ENCODE assay signal across 8 cellular contexts in genomic region chr19:57664269-57665127, GRCh38. TPM values are rescaled to one million over a fixed set of nuclear protein-coding genes. Genes with fewer than 3 reads are reported as not detected.
A peak's percentile ranks its signal among the peaks of the same experiment; 100 is the strongest.
DNase-seq lines count a peak whose midpoint lies in the region; ATAC-seq and TF ChIP-seq lines count a peak whose summit lies in the region.

No MANE protein-coding gene starts in this region.

- no peak for ATAC-seq in HG02571 (IDR thresholded peaks at IDR 0.05; ENCODE audit: unreplicated experiment)
- no peak for ATAC-seq in HG03378 (IDR thresholded peaks at IDR 0.05; ENCODE audit: unreplicated experiment)

- no peaks in the 10 kb centered on the region for H3K9me3 Mint-ChIP-seq in HFFc6
- H3K9me3 Mint-ChIP-seq in T-helper 1 cell treated with Interleukin-12 subunit alpha and Interleukin-12 subunit beta and Interleukin-4 antibody, amounts not matched to agents 30 μg/mL and 1 μg/mL, for 36 hours: peaks cover 20% of the 10 kb centered on the region

- H3K4me3 Mint-ChIP-seq in HFFc6: peak overlapping the region; percentile 87
- H3K4me3 Mint-ChIP-seq in T-helper 1 cell treated with Interleukin-12 subunit alpha and Interleukin-12 subunit beta and Interleukin-4 antibody, amounts not matched to agents 30 μg/mL and 1 μg/mL, for 36 hours: peak overlapping the region; percentile 25

- H3K27ac Mint-ChIP-seq in HFFc6: no peak overlapping the region
- no peak overlapping the region for H3K27ac Mint-ChIP-seq in T-helper 1 cell treated with Interleukin-12 subunit alpha and Interleukin-12 subunit beta and Interleukin-4 antibody, amounts not matched to agents 30 μg/mL and 1 μg/mL, for 36 hours

- H3K27me3 Mint-ChIP-seq in HFFc6 (ENCODE audit: insufficient read depth): peaks cover 10% of the 10 kb centered on the region
- H3K27me3 Mint-ChIP-seq in T-helper 1 cell treated with Interleukin-12 subunit alpha and Interleukin-12 subunit beta and Interleukin-4 antibody, amounts not matched to agents 30 μg/mL and 1 μg/mL, for 36 hours (ENCODE audit: low read depth): peaks cover 10% of the 10 kb centered on the region

- no peaks in the 10 kb centered on the region for H3K4me1 Mint-ChIP-seq in HFFc6 (ENCODE audit: low read depth)
- peaks cover 2% of the 10 kb centered on the region for H3K4me1 Mint-ChIP-seq in T-helper 1 cell treated with Interleukin-12 subunit alpha and Interleukin-12 subunit beta and Interleukin-4 antibody, amounts not matched to agents 30 μg/mL and 1 μg/mL, for 36 hours (ENCODE audit: low read depth)

- H3K27me3 ChIP-seq in BE2C (peaks cover 13% of the 10 kb centered on the region), suprapubic skin (peaks cover 13% of the 10 kb centered on the region)

- no peak for TF ChIP-seq CTCF in BE2C (IDR thresholded peaks at IDR 0.05; ENCODE audit: low read depth, low read length)
- TF ChIP-seq CTCF in HFFc6 (IDR thresholded peaks at IDR 0.05): no peak
- TF ChIP-seq CTCF in epithelial cell of esophagus (IDR thresholded peaks at IDR 0.05; ENCODE audit: insufficient read depth, low read depth, low read length, missing control alignments): no peak
- TF ChIP-seq CTCF in suprapubic skin (IDR thresholded peaks at IDR 0.05): no peak

- H3K9me3 ChIP-seq in BE2C: no peaks in the 10 kb centered on the region
- no peaks in the 10 kb centered on the region for H3K9me3 ChIP-seq in suprapubic skin

- H3K4me1 ChIP-seq in BE2C: no peaks in the 10 kb centered on the region
- H3K4me1 ChIP-seq in suprapubic skin: no peaks in the 10 kb centered on the region

- no peak for TF ChIP-seq POLR2A in suprapubic skin (IDR thresholded peaks at IDR 0.05)

- no peak overlapping the region for H3K27ac ChIP-seq in suprapubic skin

- 6% methylated on average over 18 of the region's 64 CpGs for WGBS in suprapubic skin

- DNase-seq in BE2C: peak; percentile 76
- peak; percentile 12 for DNase-seq in HFFc6
- DNase-seq in epithelial cell of esophagus (ENCODE audit: low read depth): peak; percentile 35
- DNase-seq in medulla oblongata (ENCODE audit: extremely low spot score): peak; percentile 27
- DNase-seq in suprapubic skin (ENCODE audit: low spot score in 2 of 2): no peak

- no peaks in the 10 kb centered on the region for H3K36me3 ChIP-seq in BE2C
- no peaks in the 10 kb centered on the region for H3K36me3 ChIP-seq in suprapubic skin

- no peaks in the 10 kb centered on the region for H3K36me3 Mint-ChIP-seq in HFFc6 (ENCODE audit: low read depth)
- H3K36me3 Mint-ChIP-seq in T-helper 1 cell treated with Interleukin-12 subunit alpha and Interleukin-12 subunit beta and Interleukin-4 antibody, amounts not matched to agents 30 μg/mL and 1 μg/mL, for 36 hours (ENCODE audit: low read depth): peaks cover 2% of the 10 kb centered on the region

- H3K4me3 ChIP-seq in BE2C (ENCODE audit: low read depth, low read length) (peak overlapping the region; percentile 60), epithelial cell of esophagus (ENCODE audit: low read length) (peak overlapping the region; percentile 42), suprapubic skin (peak overlapping the region; percentile 55)

- TF ChIP-seq EP300 in suprapubic skin (IDR thresholded peaks at IDR 0.05): no peak

RNA-seq across cellular contexts. Expression of gene ZSCAN4, which starts 4.2 kb away (rescaled TPM):
- polyA plus RNA-seq in BE2C (2012; ENCODE audit: insufficient read depth, insufficient read length, low read depth): not detected
- not detected for total RNA-seq in HFFc6 (2021; fragmentation: NEBNext Ultra II Directional; extraction: Animal tissue kit (Norgen Biotek cat#: 25700))
- total RNA-seq in suprapubic skin: 1 to 10 TPM in 2 of 4 donors, not detected in 2; 2.3 to 3.9 TPM

RNA-seq across cellular contexts. Expression of gene ZNF551, which starts 17.3 kb away (rescaled TPM):
- 3.1 TPM for polyA plus RNA-seq in BE2C (2012; ENCODE audit: insufficient read depth, insufficient read length, low read depth)
- 1 to 10 TPM; 3.3 to 4.6 (median 4.4) TPM for total RNA-seq in HFFc6 (2021; fragmentation: NEBNext Ultra II Directional; extraction: Animal tissue kit (Norgen Biotek cat#: 25700))
- 10 to 100 TPM; 21.5 to 42.3 (median 29.7) TPM for total RNA-seq in suprapubic skin

RNA-seq across cellular contexts. Expression of gene ZNF211, which starts 31.5 kb away (rescaled TPM):
- 13.3 TPM for polyA plus RNA-seq in BE2C (2012; ENCODE audit: insufficient read depth, insufficient read length, low read depth)
- total RNA-seq in HFFc6 (2021; fragmentation: NEBNext Ultra II Directional; extraction: Animal tissue kit (Norgen Biotek cat#: 25700)): 1 to 10 TPM; 5.8 to 8.1 (median 6.7) TPM
- total RNA-seq in suprapubic skin: 10 to 100 TPM in 3 of 4 donors, 1 to 10 TPM in 1; 7.5 to 21.3 (median 14.1) TPM

RNA-seq across cellular contexts. Expression of gene ZNF154, which starts 44.5 kb away (rescaled TPM):
- 0.36 TPM for polyA plus RNA-seq in BE2C (2012; ENCODE audit: insufficient read depth, insufficient read length, low read depth)
- total RNA-seq in HFFc6 (2021; fragmentation: NEBNext Ultra II Directional; extraction: Animal tissue kit (Norgen Biotek cat#: 25700)): under 1 TPM in 4 of 6 experiments, not detected in 2; 0.11 to 0.20 (median 0.16) TPM
- total RNA-seq in suprapubic skin: 1 to 10 TPM in 2 of 4 donors, under 1 TPM in 1, not detected in 1; 0.13 to 1.3 (median 1.3) TPM

RNA-seq across cellular contexts. Expression of gene ZNF134, which starts 50.5 kb away (rescaled TPM):
- polyA plus RNA-seq in BE2C (2012; ENCODE audit: insufficient read depth, insufficient read length, low read depth): 26.0 TPM
- total RNA-seq in HFFc6 (2021; fragmentation: NEBNext Ultra II Directional; extraction: Animal tissue kit (Norgen Biotek cat#: 25700)): 10 to 100 TPM; 13.5 to 14.6 (median 14.3) TPM
- 10 to 100 TPM; 15.8 to 35.0 (median 21.5) TPM for total RNA-seq in suprapubic skin

Comparison
In these comparisons a context has a peak if more than half of its experiments do, and no peak if none do; other contexts are left out.
1. DNase-seq: peak in BE2C (single experiment), HFFc6 (single experiment), epithelial cell of esophagus (single experiment) and medulla oblongata (single experiment); none in suprapubic skin (0 of 2).
2. RNA of gene ZNF551, which starts 17.3 kb away (total RNA-seq): 21.5 to 42.3 TPM in suprapubic skin; 3.3 to 4.6 TPM in HFFc6; every median in the first group is over 4 times any median in the second.
3. Peak in every context shown above with its lines, with median percentiles within 50 percentile points of each other: H3K4me3 ChIP-seq.